ENCODE assay signal across 11 cellular contexts in genomic region chr12:102965281-102966155, GRCh38. TPM values are rescaled to one million over a fixed set of nuclear protein-coding genes. Genes with fewer than 3 reads are reported as not detected.
DNase-seq lines count a peak whose midpoint lies in the region; TF ChIP-seq lines count a peak whose summit lies in the region.
"Had no signal": no experiment of that assay in that cellular context is flagged by ENCODE, and none has a peak within 500 bp of the region (broad histone marks: within the 10 kb centered on the region; RNA-seq: fewer than 3 reads in every experiment).

No MANE protein-coding gene starts in this region.

- H3K36me3 ChIP-seq in ectodermal cell (ENCODE audit: control insufficient read depth, insufficient read depth, low read length) (no peaks in the 10 kb centered on the region), BE2C (peaks cover 2% of the 10 kb centered on the region)
- H3K36me3 ChIP-seq: lower lobe of right lung had no signal

- peak overlapping the region; percentile 18 for H3K4me3 ChIP-seq in ectodermal cell (ENCODE audit: insufficient read depth, low read depth, low read length)
- H3K4me3 ChIP-seq in BE2C (ENCODE audit: low read depth, low read length) = no peak overlapping the region
- H3K4me3 ChIP-seq in lower leg skin (ENCODE audit: low read depth, poor library complexity, severe bottlenecking) = no peak overlapping the region
- H3K4me3 ChIP-seq: lower lobe of right lung had no signal

- H3K4me1 ChIP-seq in ectodermal cell (ENCODE audit: control insufficient read depth, insufficient read depth, low read length) (peaks cover 40% of the 10 kb centered on the region), BE2C (no peaks in the 10 kb centered on the region; the same call in none of the 2 replicates)
- H3K4me1 ChIP-seq: lower lobe of right lung had no signal

- intact Hi-C loops in lower leg skin (cut with DNase I; ENCODE audit: low total_unique reads) = no loop called here

- no peak overlapping the region for H3K27ac ChIP-seq in ectodermal cell (ENCODE audit: insufficient read depth, low read depth, low read length, poor library complexity, severe bottlenecking)
- H3K27ac ChIP-seq: lower lobe of right lung had no signal

- H3K27me3 ChIP-seq in ectodermal cell (ENCODE audit: control insufficient read depth, insufficient read depth, low read length, poor library complexity, severe bottlenecking) = peaks cover 89% of the 10 kb centered on the region
- H3K27me3 ChIP-seq in BE2C = no peaks in the 10 kb centered on the region

- TF ChIP-seq POLR2A in lower leg skin (IDR thresholded peaks at IDR 0.05) = no peak

- TF ChIP-seq CTCF in BE2C (IDR thresholded peaks at IDR 0.05; ENCODE audit: low read depth, low read length) (no peak), lower leg skin (IDR thresholded peaks at IDR 0.05) (no peak)

- DNase-seq in NCI-H748 (lab: John Stamatoyannopoulos, UW; ENCODE audit: unreplicated experiment) (peak; percentile 10), NCI-H748 treated with DMSO at 0.1 percent for 48 hours (lab: John Stamatoyannopoulos, UW) (no peak), NCI-H1105 (lab: John Stamatoyannopoulos, UW) (peak; percentile 27), pons (ENCODE audit: low spot score) (peak; percentile 47), BE2C (no peak), lower leg skin (ENCODE audit: low spot score in 2 of 2) (no peak)
- DNase-seq in activated CD4-positive, CD25-positive, alpha-beta regulatory T cell treated with anti-CD3 and anti-CD28 coated beads, Interleukin-2, amount 50 U/mL, for 72 hours = no peak
- DNase-seq: ACHN had no signal

- WGBS in ectodermal cell, 2 experiments = 1% methylated on average over 37 to 38 of the region's 38 CpGs
- 1 to 4% methylated on average over 32 to 38 of the region's 38 CpGs for WGBS in lower leg skin, 2 donors

- H3K9me3 ChIP-seq in ectodermal cell (ENCODE audit: control insufficient read depth, low read length) (no peaks in the 10 kb centered on the region), BE2C (no peaks in the 10 kb centered on the region)

RNA-seq across cellular contexts. Expression of gene ASCL1, which starts 8.0 kb away (rescaled TPM):
- 7.3 TPM for polyA plus RNA-seq in ectodermal cell (2013, experiment 1 of 4)
- polyA plus RNA-seq in ectodermal cell (2013, experiment 2 of 4) = 5.9 TPM
- 4.9 TPM for polyA plus RNA-seq in ectodermal cell (2013, experiment 3 of 4)
- polyA plus RNA-seq in ectodermal cell (2013, experiment 4 of 4) = 7.4 TPM
- 25.5 TPM for polyA plus RNA-seq in BE2C (2012; ENCODE audit: insufficient read depth, insufficient read length, low read depth)
- not detected for total RNA-seq in lower leg skin
- total RNA-seq: bronchial epithelial cell had no signal

RNA-seq across cellular contexts. Expression of gene PAH, which starts 48.5 kb away (rescaled TPM):
- polyA plus RNA-seq in ectodermal cell (2013, experiment 1 of 4) = 0.63 TPM
- polyA plus RNA-seq in ectodermal cell (2013, experiment 2 of 4) = 2.1 TPM
- polyA plus RNA-seq in ectodermal cell (2013, experiment 3 of 4) = 0.85 TPM
- 1.2 TPM for polyA plus RNA-seq in ectodermal cell (2013, experiment 4 of 4)
- polyA plus RNA-seq in BE2C (2012; ENCODE audit: insufficient read depth, insufficient read length, low read depth) = not detected
- not detected for total RNA-seq in lower leg skin
- total RNA-seq: bronchial epithelial cell, lower lobe of right lung had no signal

Comparison
In these comparisons a context has a peak if more than half of its experiments do, and no peak if none do; other contexts are left out.
1. DNase-seq: peak in NCI-H748 (single experiment), NCI-H1105 (single experiment) and pons (single experiment); none in NCI-H748 treated with DMSO at 0.1 percent for 48 hours (single experiment), BE2C (single experiment), lower leg skin (0 of 2) and activated CD4-positive, CD25-positive, alpha-beta regulatory T cell treated with anti-CD3 and anti-CD28 coated beads, Interleukin-2, amount 50 U/mL, for 72 hours (single experiment).